ENCODE assay signal across 8 cellular contexts in genomic region chr5:96957125-96958041, GRCh38. TPM values are rescaled to one million over a fixed set of nuclear protein-coding genes. Genes with fewer than 3 reads are reported as not detected.
A peak's percentile ranks its signal among the peaks of the same experiment; 100 is the strongest.
DNase-seq lines count a peak whose midpoint lies in the region; ATAC-seq, FAIRE-seq and TF ChIP-seq lines count a peak whose summit lies in the region.

No MANE protein-coding gene starts in this region.

- intact Hi-C loops in GM12878 (cut with micrococcal nuclease; ENCODE audit: unreplicated experiment) = loop anchor here (1.0 kb wide), 1 partner anchor 22 kb away; no protein-coding TSS in a partner anchor

- H3K27me3 ChIP-seq in GM12878 (replicated peaks in 1 of 2; ENCODE audit: control insufficient read depth in 2 of 2, insufficient read depth in 2 of 2, low read length in 1 of 2) = no peaks in the 10 kb centered on the region

- RAD21 ChIA-PET in GM12878 (lab: Charles Lee; ENCODE audit: unreplicated experiment) = interaction anchor here (0.7 to 7.0 kb wide), 15 partner anchors 9 to 152 kb away, joined by 3 to 136 read pairs (median 4); partner anchors contain the start of genes ERAP2 and LNPEP

- peak; percentile 11 for DNase-seq in GM10266 (ENCODE audit: extremely low spot score)
- DNase-seq in GM12878 (ENCODE audit: low read depth, low spot score) = peak; percentile 45
- DNase-seq in COLO829 (ENCODE audit: low spot score) = no peak
- no peak for DNase-seq in NCI-H69 (lab: John Stamatoyannopoulos, UW)
- DNase-seq in effector CD8-positive, alpha-beta T cell (lab: John Stamatoyannopoulos, UW) = no peak
- no peak for DNase-seq in hepatic stellate cell (ENCODE audit: low spot score)

- H3K9me3 ChIP-seq in GM12878 (replicated peaks; ENCODE audit: control insufficient read depth, insufficient read depth, low read length) = no peaks in the 10 kb centered on the region; the same call in 1 of the 3 replicates

- H3K27ac ChIP-seq in GM12878 (ENCODE audit: control insufficient read depth, insufficient read depth) = peak overlapping the region; percentile 84

- H4K20me1 ChIP-seq in GM12878 (ENCODE audit: control insufficient read depth, insufficient read depth) = peaks cover 2% of the 10 kb centered on the region; the same call in 1 of the 2 replicates

- POLR2A ChIA-PET in GM12878 (lab: Charles Lee) = interaction anchor here (0.6 to 7.5 kb wide), 13 partner anchors 9 to 84 kb away, joined by 3 to 65 read pairs (median 5); partner anchors contain the start of genes ERAP2 and LNPEP

- WGBS in GM12878 (ENCODE audit: insufficient coverage, insufficient replicate concordance, low lambda C conversion rate, missing lambda C conversion rate) = 8% methylated on average over 4 of the region's 4 CpGs

- TF ChIP-seq RAD21 in GM12878 (IDR thresholded peaks at IDR 0.05; ENCODE audit: insufficient read depth, low read depth, low read length) = no peak

- no TSS peak for BruUV-seq in GM12878 (replicated peaks; lab: Mats Ljungman, UMichigan)

- CTCF ChIA-PET in GM12878 (lab: Yijun Ruan, JAX) = interaction anchor here (1.0 to 3.4 kb wide), 12 partner anchors 11 to 206 kb away, joined by 3 to 17 read pairs (median 5); partner anchors contain the start of gene LNPEP

- no peak overlapping the region for H2AFZ ChIP-seq in GM12878 (ENCODE audit: control insufficient read depth, low read depth, low read length)

- SMC1A ChIA-PET in GM12878 (lab: Charles Lee; ENCODE audit: uncharacterized antibody, unreplicated experiment) = interaction anchor here (0.6 to 6.7 kb wide), 21 partner anchors 9 to 149 kb away, joined by 3 to 74 read pairs (median 7); partner anchors contain the start of genes ERAP1, ERAP2 and LNPEP

- TF ChIP-seq CTCF in GM10266 (IDR thresholded peaks at IDR 0.05; ENCODE audit: control insufficient read depth, insufficient read depth, low read depth, missing control alignments) (no peak), GM12878 (IDR thresholded peaks at IDR 0.05 in 2 of 3, conservative IDR thresholded peaks at IDR 0.05 in 1 of 3; ENCODE audit: control insufficient read depth in 2 of 3, extremely low read depth in 1 of 3, insufficient read depth in 1 of 3, low read depth in 3 of 3, low read length in 3 of 3) (no peak)

- TF ChIP-seq POLR2A in GM12878 (IDR thresholded peaks at IDR 0.05; ENCODE audit: low read depth, low read length) = no peak

- peak overlapping the region; percentile 97 for H3K4me2 ChIP-seq in GM12878 (ENCODE audit: control insufficient read depth, insufficient read depth)

- in situ Hi-C loops in GM12878 (cut with MboI) = no loop called here

- 0 out of 2 replicates have a peak overlapping the region, but pooled peaks have one; percentile 13 for H3K9ac ChIP-seq in GM12878 (ENCODE audit: control insufficient read depth, insufficient read depth, low read length)

- H3K36me3 ChIP-seq in GM12878 (ENCODE audit: control insufficient read depth in 2 of 2, insufficient read depth in 2 of 2, low read length in 1 of 2) = no peaks in the 10 kb centered on the region; a peak in 1 of 4 replicates

- 0 out of 4 replicates have a peak, but pooled peaks of 1 of the 2 experiments have one; percentile 43 for TF ChIP-seq EP300 in GM12878 (IDR thresholded peaks at IDR 0.05; ENCODE audit: borderline replicate concordance in 1 of 2, control insufficient read depth in 1 of 2, low read depth in 2 of 2, low read length in 2 of 2)

- peak; percentile 90 for FAIRE-seq in GM12878 (lab: Jason Lieb, UNC)

- peaks cover 32% of the 10 kb centered on the region for H3K4me1 ChIP-seq in GM12878 (ENCODE audit: control insufficient read depth, insufficient read depth, low read length)

- peak overlapping the region; percentile 72 for H3K4me3 ChIP-seq in GM12878

- ATAC-seq in GM19397 (IDR thresholded peaks at IDR 0.05; ENCODE audit: unreplicated experiment) (peak; percentile 41), HG03342 (IDR thresholded peaks at IDR 0.05; ENCODE audit: unreplicated experiment) (peak; percentile 49), GM12878 (peak; percentile 73)

- peaks cover 89% of the 10 kb centered on the region for H3K79me2 ChIP-seq in GM12878 (ENCODE audit: control insufficient read depth, insufficient read depth, low read length)

TF ChIP-seq in GM12878, 131 proteins besides CTCF, POLR2A, EP300 and RAD21 (continues in another document):
- TF ChIP-seq RELB (IDR thresholded peaks at IDR 0.05; ENCODE audit: low read depth) = peak; percentile 35; the same call in 1 of the 2 replicates
- 0 out of 2 replicates have a peak, but pooled peaks have one; percentile 19 for TF ChIP-seq MTA3 (IDR thresholded peaks at IDR 0.05; ENCODE audit: borderline replicate concordance, low read length)
- no peak for TF ChIP-seq SMAD5 (IDR thresholded peaks at IDR 0.05; ENCODE audit: low read depth)
- peak; percentile 65 to 73; a peak in 2 of 4 replicates for TF ChIP-seq IKZF2 (IDR thresholded peaks at IDR 0.05)
- TF ChIP-seq EED (IDR thresholded peaks at IDR 0.05; ENCODE audit: low read depth) = peak; percentile 40; the same call in 1 of the 2 replicates
- TF ChIP-seq BMI1 (IDR thresholded peaks at IDR 0.05; ENCODE audit: borderline replicate concordance) = peak; percentile 49; the same call in 1 of the 2 replicates
- 0 out of 2 replicates have a peak, but pooled peaks have one; percentile 22 for TF ChIP-seq ATF7 (IDR thresholded peaks at IDR 0.05; ENCODE audit: low read depth)
- TF ChIP-seq DPF2 (IDR thresholded peaks at IDR 0.05) = peak; percentile 85
- TF ChIP-seq ETV6 (conservative IDR thresholded peaks at IDR 0.05 in 1 of 2, IDR thresholded peaks at IDR 0.05 in 1 of 2; ENCODE audit: borderline replicate concordance in 1 of 2, low read depth in 1 of 2) = peak in 1 of 2 experiments; percentile 48; a peak in 1 of 4 replicates
- TF ChIP-seq JUNB (IDR thresholded peaks at IDR 0.05) = peak; percentile 64
- no peak for TF ChIP-seq USF1 (IDR thresholded peaks at IDR 0.05; ENCODE audit: borderline replicate concordance, extremely low read length, insufficient read depth, low read depth, low read length)
- no peak for TF ChIP-seq PAX5 (IDR thresholded peaks at IDR 0.05; ENCODE audit: borderline replicate concordance, low read depth, low read length)
- TF ChIP-seq YY1 (IDR thresholded peaks at IDR 0.05; ENCODE audit: low read depth, low read length) = no peak
- TF ChIP-seq ZBED1 (IDR thresholded peaks at IDR 0.05; ENCODE audit: borderline replicate concordance) = peak; percentile 57; the same call in 1 of the 2 replicates
- peak; percentile 19; the same call in 1 of the 2 replicates for TF ChIP-seq ZNF217 (IDR thresholded peaks at IDR 0.05)
- no peak for TF ChIP-seq POU2F2 (IDR thresholded peaks at IDR 0.05; ENCODE audit: borderline replicate concordance, low read depth, low read length)
- TF ChIP-seq NFXL1 (IDR thresholded peaks at IDR 0.05; ENCODE audit: borderline replicate concordance) = no peak
- TF ChIP-seq MTA2 (IDR thresholded peaks at IDR 0.05; ENCODE audit: low read depth) = peak; percentile 92
- TF ChIP-seq BCL11A (IDR thresholded peaks at IDR 0.05; ENCODE audit: low read depth, low read length) = peak; percentile 54; the same call in 1 of the 2 replicates
- TF ChIP-seq RCOR1 (conservative IDR thresholded peaks at IDR 0.05; ENCODE audit: low read depth, low read length) = 0 out of 2 replicates have a peak, but pooled peaks have one; percentile 52
- peak in 1 of 2 experiments; percentile 41; a peak in 1 of 4 replicates for TF ChIP-seq BHLHE40 (IDR thresholded peaks at IDR 0.05; ENCODE audit: borderline replicate concordance in 1 of 2, low read depth in 2 of 2, low read length in 1 of 2)
- TF ChIP-seq ZNF207 (IDR thresholded peaks at IDR 0.05; ENCODE audit: borderline replicate concordance) = no peak

RNA-seq across cellular contexts. Expression of gene LNPEP, which starts 21.5 kb away (rescaled TPM):
- total RNA-seq in GM12878 (2013; cell fraction: nucleolus; rRNA removed) = 410 and 418 TPM in 2 replicates
- 38.5 and 56.2 TPM in 2 replicates for total RNA-seq in GM12878 (2014; rRNA removed)
- 54.9 and 62.3 TPM in 2 replicates for total RNA-seq in GM12878 (2014; rRNA removed; fragmentation: Illumina TruSeq; extraction: Trizol)
- 50.8 and 51.1 TPM in 2 replicates for total RNA-seq in GM12878 (2021)
- 12.3 TPM for polyA plus RNA-seq in GM12878 (2011; ENCODE audit: low read depth)
- 44.7 and 67.7 TPM in 2 replicates for polyA plus RNA-seq in GM12878 (2011; rRNA removed)
- 15.1 and 19.2 TPM in 2 replicates for polyA plus RNA-seq in GM12878 (2011; cell fraction: cytosol; rRNA removed)
- polyA plus RNA-seq in GM12878 (2011; cell fraction: nucleus; rRNA removed) = 33.3 and 34.8 TPM in 2 replicates
- polyA plus RNA-seq in GM12878 (2012) = 22.3 and 26.0 TPM in 2 replicates
- 26.1 and 34.4 TPM in 2 replicates for polyA plus RNA-seq in GM12878 (2014; fragmentation: Illumina TruSeq; extraction: Trizol)
- 1 to 10 TPM; 5.6 to 7.3 TPM for polyA plus RNA-seq in GM12878 (2014; fragmentation: Nextera tagmentation; extraction: Ambion mirVana)
- polyA plus RNA-seq in GM12878 (2014; rRNA removed) = 17.1 and 21.0 TPM in 2 replicates
- 10 to 100 TPM; 23.2 to 23.9 TPM for polyA plus RNA-seq in GM12878 (2016; fragmentation: Nextera tagmentation; extraction: Ambion mirVana)
- 135 and 161 TPM in 2 replicates for polyA minus RNA-seq in GM12878 (2011; rRNA and poly(A)+ RNA removed)
- polyA minus RNA-seq in GM12878 (2011; cell fraction: cytosol; rRNA and poly(A)+ RNA removed) = 48.5 and 54.1 TPM in 2 replicates
- 74.6 and 109 TPM in 2 replicates for polyA minus RNA-seq in GM12878 (2011; cell fraction: nucleus; rRNA and poly(A)+ RNA removed)

Comparison
In these comparisons a context has a peak if more than half of its experiments do, and no peak if none do; other contexts are left out.
1. DNase-seq: peak in GM10266 (single experiment) and GM12878 (single experiment); none in COLO829 (single experiment), NCI-H69 (single experiment), effector CD8-positive, alpha-beta T cell (single experiment) and hepatic stellate cell (single experiment).
2. Peak in every context shown above with its lines, with median percentiles within 50 percentile points of each other: ATAC-seq.